21 cellular contexts compared by ENCODE assay signal in genomic region chr13:24043590-24044350, GRCh38.
DNase-seq lines count a peak whose midpoint lies in the region; FAIRE-seq and TF ChIP-seq lines count a peak whose summit lies in the region.
"Had no signal": no experiment of that assay in that cellular context is flagged by ENCODE, and none has a peak within 500 bp of the region (broad histone marks: within the 10 kb centered on the region; RNA-seq: fewer than 3 reads in every experiment).

No MANE protein-coding gene starts in this region.

- H3K4me3 ChIP-seq in AG10803 (ENCODE audit: low read length): no peak overlapping the region
- H3K4me3 ChIP-seq in HEK293 (ENCODE audit: low read depth, low read length): no peak overlapping the region
- H3K4me3 ChIP-seq in endothelial cell of umbilical vein (replicated peaks in 1 of 3; ENCODE audit: insufficient read depth in 1 of 3, low read depth in 1 of 3, low read length in 3 of 3): no peak overlapping the region
- no peak overlapping the region for H3K4me3 ChIP-seq in tibial artery

- H3K4me2 ChIP-seq in endothelial cell of umbilical vein (ENCODE audit: insufficient read depth, low read length): no peak overlapping the region

- H3K4me1 Mint-ChIP-seq in nephron: peaks cover 69% of the 10 kb centered on the region
- H3K4me1 Mint-ChIP-seq: B cell had no signal

- H3K9ac ChIP-seq in endothelial cell of umbilical vein (replicated peaks; ENCODE audit: extremely low read depth, insufficient read depth, low read length): no peak overlapping the region

- H3K27ac Mint-ChIP-seq in nephron: peak overlapping the region; percentile 37 to 77 (median 62)
- H3K27ac Mint-ChIP-seq: activated CD8-positive, alpha-beta T cell treated with anti-CD3 and anti-CD28 coated beads, Interleukin-2, amount 10 ng/mL, durations not matched to agents 7 days and 5 days; activated naive CD8-positive, alpha-beta T cell; B cell; stimulated activated naive CD8-positive, alpha-beta T cell treated with anti-CD3 and anti-CD28 coated beads, Interleukin-15, Interleukin-2, amounts not matched to agents 100 ng/mL and 50 ng/mL, for 24 hours; T-helper 17 cell had no signal

- no peak overlapping the region for H3K4me3 Mint-ChIP-seq in nephron
- H3K4me3 Mint-ChIP-seq: activated CD8-positive, alpha-beta T cell treated with anti-CD3 and anti-CD28 coated beads, Interleukin-2, amount 10 ng/mL, durations not matched to agents 7 days and 5 days; activated naive CD8-positive, alpha-beta T cell; B cell; CD8-positive, alpha-beta memory T cell; stimulated activated naive CD8-positive, alpha-beta T cell treated with anti-CD3 and anti-CD28 coated beads, Interleukin-15, Interleukin-2, amounts not matched to agents 100 ng/mL and 50 ng/mL, for 24 hours; T-helper 17 cell had no signal

- H3K36me3 Mint-ChIP-seq in nephron (ENCODE audit: low read depth): peaks cover 7% of the 10 kb centered on the region
- H3K36me3 Mint-ChIP-seq: CD8-positive, alpha-beta memory T cell had no signal

- H3K27ac ChIP-seq in HEK293 (ENCODE audit: extremely low read depth, low read depth, low read length) (no peak overlapping the region), endothelial cell of umbilical vein (ENCODE audit: insufficient read depth, low read depth, low read length) (no peak overlapping the region), tibial artery (no peak overlapping the region)
- H3K27ac ChIP-seq: RWPE1 had no signal

- no TSS peak for BruUV-seq in endothelial cell of umbilical vein (replicated peaks; lab: Mats Ljungman, UMichigan)

- no peaks in the 10 kb centered on the region for H3K9me1 ChIP-seq in endothelial cell of umbilical vein (replicated peaks; ENCODE audit: control insufficient read depth, extremely low read depth, insufficient read depth, low read length)

- no peaks in the 10 kb centered on the region for H3K36me3 ChIP-seq in HEK293 (ENCODE audit: control insufficient read depth in 2 of 2, insufficient read depth in 1 of 2, low read length in 2 of 2)
- no peaks in the 10 kb centered on the region for H3K36me3 ChIP-seq in endothelial cell of umbilical vein (ENCODE audit: control insufficient read depth in 2 of 2, extremely low read depth in 1 of 2, insufficient read depth in 2 of 2, low read length in 2 of 2)
- H3K36me3 ChIP-seq in tibial artery: no peaks in the 10 kb centered on the region

- H3K4me1 ChIP-seq in HEK293 (ENCODE audit: control insufficient read depth, insufficient read depth, low read length) (no peaks in the 10 kb centered on the region), endothelial cell of umbilical vein (ENCODE audit: control insufficient read depth, extremely low read depth, insufficient read depth, low read length) (no peaks in the 10 kb centered on the region), tibial artery (peaks cover 0 to 9% (median 3%) of the 10 kb centered on the region in 4 donors)

- H2AFZ ChIP-seq in endothelial cell of umbilical vein (ENCODE audit: low read depth, low read length): peak overlapping the region; percentile 21

- dilution Hi-C loops in endothelial cell of umbilical vein (cut with MboI; ENCODE audit: extremely low pct_ligation_motif_present, low sequenced_read_pairs): no loop called here

- no peak for TF ChIP-seq POLR2A in endothelial cell of umbilical vein (IDR thresholded peaks at IDR 0.05; ENCODE audit: low read depth, low read length)
- no peak for TF ChIP-seq POLR2A in erythroblast (IDR thresholded peaks at IDR 0.05; ENCODE audit: low read length)

- no peaks in the 10 kb centered on the region for H3K27me3 ChIP-seq in endothelial cell of umbilical vein (ENCODE audit: control insufficient read depth in 2 of 2, insufficient read depth in 2 of 2, low read length in 2 of 2)
- H3K27me3 ChIP-seq in tibial artery: no peaks in the 10 kb centered on the region

- H3K27me3 Mint-ChIP-seq in nephron (ENCODE audit: low read depth): peaks cover 5% of the 10 kb centered on the region
- H3K27me3 Mint-ChIP-seq: activated naive CD8-positive, alpha-beta T cell had no signal

- no peaks in the 10 kb centered on the region for H4K20me1 ChIP-seq in endothelial cell of umbilical vein (replicated peaks; ENCODE audit: control insufficient read depth, extremely low read depth, insufficient read depth, low read length)

- no peak for TF ChIP-seq CTCF in AG10803 (conservative IDR thresholded peaks at IDR 0.05; ENCODE audit: low read length)
- no peak for TF ChIP-seq CTCF in HEK293 (tag by site-specific recombination; IDR thresholded peaks at IDR 0.05)
- no peak for TF ChIP-seq CTCF in endothelial cell of umbilical vein (IDR thresholded peaks at IDR 0.05; ENCODE audit: extremely low read depth in 1 of 2, insufficient read depth in 1 of 2, low read depth in 1 of 2, low read length in 2 of 2)
- no peak for TF ChIP-seq CTCF in nephron (IDR thresholded peaks at IDR 0.05; ENCODE audit: unreplicated experiment in 3 of 3)
- TF ChIP-seq CTCF in tibial artery (IDR thresholded peaks at IDR 0.05): no peak

- peaks cover 10% of the 10 kb centered on the region for H3K9me3 Mint-ChIP-seq in nephron

- POLR2A ChIA-PET in HEK293 (lab: Yijun Ruan, JAX): no interaction called here
- POLR2A ChIA-PET in endothelial cell of umbilical vein (lab: Charles Lee): no interaction called here

- no peak for FAIRE-seq in endothelial cell of umbilical vein (lab: Jason Lieb, UNC)
- FAIRE-seq: A204.1, HTR-8/SVneo had no signal

- CTCF ChIA-PET in HEK293 (lab: Yijun Ruan, JAX) (interaction anchor here (0.6 kb wide), 1 partner anchor 122 kb away, joined by 3 read pairs; no protein-coding TSS in a partner anchor), endothelial cell of umbilical vein (lab: Charles Lee) (interaction anchor here (1.0 to 2.0 kb wide), 4 partner anchors 9 to 185 kb away, joined by 3 to 5 read pairs (median 4); no protein-coding TSS in a partner anchor)

- no peaks in the 10 kb centered on the region for H3K79me2 ChIP-seq in endothelial cell of umbilical vein (ENCODE audit: control insufficient read depth, insufficient read depth, low read length)

- DNase-seq in AG10803 (ENCODE audit: low read depth): peak; percentile 40
- peak; percentile 46 for DNase-seq in endothelial cell of umbilical vein (ENCODE audit: low read depth, low spot score)
- no peak for DNase-seq in stimulated activated CD8-positive, alpha-beta memory T cell treated with anti-CD3 and anti-CD28 coated beads, Interleukin-4, amount 100 ng/mL, for 48 hours
- DNase-seq in activated effector memory CD4-positive, alpha-beta T cell treated with Interleukin-2 at 50 U/mL for 16 hours: no peak
- no peak for DNase-seq in erythroblast (lab: John Stamatoyannopoulos, UW)
- DNase-seq in tibial artery: no peak
- DNase-seq: activated CD8-positive, alpha-beta T cell treated with anti-CD3 and anti-CD28 coated beads, Interleukin-2, amount 10 ng/mL, durations not matched to agents 7 days and 5 days; CD8-positive, alpha-beta memory T cell; GF-D8; HCEC 1CT; MV-4-11; NCI-H2171; T-helper 17 cell had no signal

- intact Hi-C loops in endothelial cell of umbilical vein (cut with micrococcal nuclease): no loop called here
- intact Hi-C loops in tibial artery (cut with DNase I; ENCODE audit: low total_unique reads): no loop called here

- H3K9me3 ChIP-seq in HEK293 (ENCODE audit: control insufficient read depth, insufficient read depth, low read depth, low read length) (no peaks in the 10 kb centered on the region), endothelial cell of umbilical vein (replicated peaks; ENCODE audit: control insufficient read depth, insufficient read depth, low read length) (no peaks in the 10 kb centered on the region), tibial artery (no peaks in the 10 kb centered on the region)

TF ChIP-seq in HEK293, 187 proteins besides CTCF, POLR2A, EP300 and RAD21 (continues in another document):
- peak; percentile 68; the same call in 1 of the 2 replicates for TF ChIP-seq ZNF449 (tag by site-specific recombination; IDR thresholded peaks at IDR 0.05)

TF ChIP-seq in endothelial cell of umbilical vein, 7 proteins besides CTCF, POLR2A, EP300 and RAD21:
- no peak for TF ChIP-seq MYC (IDR thresholded peaks at IDR 0.05; ENCODE audit: low read depth, low read length)
- TF ChIP-seq EZH2 (IDR thresholded peaks at IDR 0.05; ENCODE audit: borderline replicate concordance, low read depth, low read length, severe bottlenecking): no peak
- no peak for TF ChIP-seq POLR2AphosphoS5 (IDR thresholded peaks at IDR 0.05; ENCODE audit: insufficient read depth, low read depth, low read length)
- TF ChIP-seq MAX (IDR thresholded peaks at IDR 0.05; ENCODE audit: insufficient read depth, insufficient read length): no peak
- TF ChIP-seq GATA2 (IDR thresholded peaks at IDR 0.05; ENCODE audit: insufficient read depth, insufficient read length, low read depth, low read length): no peak
- no peak for TF ChIP-seq JUN (IDR thresholded peaks at IDR 0.05; ENCODE audit: borderline replicate concordance, insufficient read depth, insufficient read length, low read depth)
- TF ChIP-seq FOS (IDR thresholded peaks at IDR 0.05; ENCODE audit: borderline replicate concordance, insufficient read depth, low read length): no peak

Comparison
In these comparisons a context has a peak if more than half of its experiments do, and no peak if none do; other contexts are left out.
1. DNase-seq: peak in AG10803 (single experiment) and endothelial cell of umbilical vein (single experiment); none in stimulated activated CD8-positive, alpha-beta memory T cell treated with anti-CD3 and anti-CD28 coated beads, Interleukin-4, amount 100 ng/mL, for 48 hours (single experiment), activated effector memory CD4-positive, alpha-beta T cell treated with Interleukin-2 at 50 U/mL for 16 hours (single experiment), erythroblast (0 of 2) and tibial artery (0 of 2).